8 cellular contexts compared by ENCODE assay signal in the genomic region with DNA sequence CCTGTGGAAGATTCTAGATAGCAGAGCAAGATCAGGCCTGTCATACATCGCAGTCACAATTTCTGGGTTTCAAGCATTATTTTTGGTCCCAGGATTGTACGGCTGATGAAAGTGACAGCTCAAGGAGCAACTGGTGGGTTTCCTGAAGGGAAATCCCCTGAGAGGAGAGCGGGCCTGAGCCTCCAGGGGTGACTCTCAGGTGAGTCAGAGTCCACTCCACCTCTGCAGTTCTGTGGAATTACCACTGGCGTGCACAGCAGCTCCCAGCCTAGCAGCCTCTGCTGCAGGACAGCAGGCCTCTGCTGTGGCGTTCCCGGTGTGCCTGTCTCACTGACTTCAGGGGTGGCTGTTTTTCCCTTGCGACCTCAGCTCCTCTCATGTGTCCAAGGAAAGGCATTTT. TPM values are rescaled to one million over a fixed set of nuclear protein-coding genes. Genes with fewer than 3 reads are reported as not detected.
DNase-seq lines count a peak whose midpoint lies in the region; ATAC-seq, FAIRE-seq and TF ChIP-seq lines count a peak whose summit lies in the region.
"Had no signal": no experiment of that assay in that cellular context is flagged by ENCODE, and none has a peak within 500 bp of the region (broad histone marks: within the 10 kb centered on the region; RNA-seq: fewer than 3 reads in every experiment).

No MANE protein-coding gene starts in this region.

- H3K4me1 ChIP-seq in endothelial cell of umbilical vein (ENCODE audit: control insufficient read depth, extremely low read depth, insufficient read depth, low read length): peaks cover 4% of the 10 kb centered on the region

- TF ChIP-seq POLR2A in endothelial cell of umbilical vein (IDR thresholded peaks at IDR 0.05; ENCODE audit: low read depth, low read length): no peak

- no peak for FAIRE-seq in endothelial cell of umbilical vein (lab: Jason Lieb, UNC)

- H3K4me1 Mint-ChIP-seq in HFFc6 (ENCODE audit: low read depth) (peaks cover 21% of the 10 kb centered on the region), T-helper 17 cell (peaks cover 5% of the 10 kb centered on the region)

- no peak overlapping the region for H3K4me2 ChIP-seq in endothelial cell of umbilical vein (ENCODE audit: insufficient read depth, low read length)

- peaks cover 45% of the 10 kb centered on the region for H3K27me3 Mint-ChIP-seq in HFFc6 (ENCODE audit: insufficient read depth)
- no peaks in the 10 kb centered on the region for H3K27me3 Mint-ChIP-seq in T-helper 17 cell

- peaks cover 3 to 13% of the 10 kb centered on the region in 2 experiments for H3K36me3 ChIP-seq in endothelial cell of umbilical vein (ENCODE audit: control insufficient read depth in 2 of 2, extremely low read depth in 1 of 2, insufficient read depth in 2 of 2, low read length in 2 of 2)

- no peak overlapping the region for H3K9ac ChIP-seq in endothelial cell of umbilical vein (replicated peaks; ENCODE audit: extremely low read depth, insufficient read depth, low read length)

- no peak for DNase-seq in HFFc6
- no peak for DNase-seq in T-helper 17 cell
- DNase-seq in endothelial cell of umbilical vein (ENCODE audit: low read depth, low spot score): no peak
- DNase-seq in stimulated activated CD4-positive, alpha-beta T cell treated with anti-CD3 and anti-CD28 coated beads, Interleukin-4, amount 100 ng/mL, for 48 hours (ENCODE audit: low read depth in 2 of 2): peak; percentile 47 to 67
- DNase-seq in NCI-H2107 treated with DMSO at 0.1 percent for 48 hours (lab: John Stamatoyannopoulos, UW; ENCODE audit: unreplicated experiment): no peak
- DNase-seq: dorsolateral prefrontal cortex had no signal

- no peaks in the 10 kb centered on the region for H3K79me2 ChIP-seq in endothelial cell of umbilical vein (ENCODE audit: control insufficient read depth, insufficient read depth, low read length)

- no TSS peak for BruUV-seq in endothelial cell of umbilical vein (replicated peaks; lab: Mats Ljungman, UMichigan)

- H3K36me3 Mint-ChIP-seq in HFFc6 (ENCODE audit: low read depth): peaks cover 9% of the 10 kb centered on the region; the same call in 1 of the 2 replicates
- H3K36me3 Mint-ChIP-seq in T-helper 17 cell (ENCODE audit: low read depth): no peaks in the 10 kb centered on the region

- H3K27ac Mint-ChIP-seq in HFFc6: peak overlapping the region; percentile 58
- H3K27ac Mint-ChIP-seq in T-helper 17 cell: peak overlapping the region; percentile 70

- H3K9me1 ChIP-seq in endothelial cell of umbilical vein (replicated peaks; ENCODE audit: control insufficient read depth, extremely low read depth, insufficient read depth, low read length): no peaks in the 10 kb centered on the region

- H3K4me3 Mint-ChIP-seq in HFFc6: no peak overlapping the region
- H3K4me3 Mint-ChIP-seq in T-helper 17 cell: no peak overlapping the region

- intact Hi-C loops in endothelial cell of umbilical vein (cut with micrococcal nuclease): no loop called here

- H3K27me3 ChIP-seq in endothelial cell of umbilical vein (ENCODE audit: control insufficient read depth in 2 of 2, insufficient read depth in 2 of 2, low read length in 2 of 2): no peaks in the 10 kb centered on the region
- H3K27me3 ChIP-seq: dorsolateral prefrontal cortex had no signal

- no peak overlapping the region for H2AFZ ChIP-seq in endothelial cell of umbilical vein (ENCODE audit: low read depth, low read length)

- H3K4me3 ChIP-seq in endothelial cell of umbilical vein (replicated peaks in 1 of 3; ENCODE audit: insufficient read depth in 1 of 3, low read depth in 1 of 3, low read length in 3 of 3): no peak overlapping the region
- H3K4me3 ChIP-seq: dorsolateral prefrontal cortex had no signal

- POLR2A ChIA-PET in endothelial cell of umbilical vein (lab: Charles Lee): no interaction called here

- no peaks in the 10 kb centered on the region for H3K9me3 Mint-ChIP-seq in HFFc6

- dilution Hi-C loops in endothelial cell of umbilical vein (cut with MboI; ENCODE audit: extremely low pct_ligation_motif_present, low sequenced_read_pairs): no loop called here

- TF ChIP-seq CTCF in HFFc6 (IDR thresholded peaks at IDR 0.05): no peak
- TF ChIP-seq CTCF in endothelial cell of umbilical vein (IDR thresholded peaks at IDR 0.05; ENCODE audit: extremely low read depth in 1 of 2, insufficient read depth in 1 of 2, low read depth in 1 of 2, low read length in 2 of 2): no peak

- ATAC-seq in T-helper 17 cell (no peak), GM21528 (IDR thresholded peaks at IDR 0.05; ENCODE audit: low FRiP score, unreplicated experiment) (no peak), GM21576 (IDR thresholded peaks at IDR 0.05; ENCODE audit: unreplicated experiment) (no peak)

- CTCF ChIA-PET in endothelial cell of umbilical vein (lab: Charles Lee): interaction anchor here (0.5 to 1.0 kb wide), 4 partner anchors 11 to 317 kb away, joined by 3 to 4 read pairs (median 4); no protein-coding TSS in a partner anchor

- no peak overlapping the region for H3K27ac ChIP-seq in endothelial cell of umbilical vein (ENCODE audit: insufficient read depth, low read depth, low read length)
- H3K27ac ChIP-seq: dorsolateral prefrontal cortex had no signal

- H3K9me3 ChIP-seq in T-helper 17 cell (ENCODE audit: control insufficient read depth, low read length, poor library complexity, severe bottlenecking): no peaks in the 10 kb centered on the region
- H3K9me3 ChIP-seq in endothelial cell of umbilical vein (replicated peaks; ENCODE audit: control insufficient read depth, insufficient read depth, low read length): no peaks in the 10 kb centered on the region

- no peaks in the 10 kb centered on the region for H4K20me1 ChIP-seq in endothelial cell of umbilical vein (replicated peaks; ENCODE audit: control insufficient read depth, extremely low read depth, insufficient read depth, low read length)

TF ChIP-seq in endothelial cell of umbilical vein, 7 proteins besides CTCF, POLR2A, EP300 and RAD21:
- TF ChIP-seq POLR2AphosphoS5 (IDR thresholded peaks at IDR 0.05; ENCODE audit: insufficient read depth, low read depth, low read length): peak; percentile 16
- no peak for TF ChIP-seq FOS (IDR thresholded peaks at IDR 0.05; ENCODE audit: borderline replicate concordance, insufficient read depth, low read length)

RNA-seq across cellular contexts. Expression of a gene that starts 24.4 kb away (rescaled TPM):
- total RNA-seq in HFFc6 (2021; fragmentation: NEBNext Ultra II Directional; extraction: Animal tissue kit (Norgen Biotek cat#: 25700)): 10 to 100 TPM; 13.3 to 15.6 (median 14.2) TPM
- total RNA-seq in T-helper 17 cell (1 to 10 TPM; 3.3 to 3.9 TPM), endothelial cell of umbilical vein (15.3 and 17.6 TPM in 2 replicates)
- polyA plus RNA-seq in endothelial cell of umbilical vein: 32.6 and 42.1 TPM in 2 replicates
- polyA plus RNA-seq in endothelial cell of umbilical vein (2011; cell fraction: cytosol; rRNA removed): 16.2 and 21.9 TPM in 2 replicates
- polyA plus RNA-seq in endothelial cell of umbilical vein (2011; cell fraction: nucleus; rRNA removed): 21.5 and 21.8 TPM in 2 replicates
- 9.5 and 11.5 TPM in 2 replicates for polyA plus RNA-seq in endothelial cell of umbilical vein (2012)
- 16.0 and 24.0 TPM in 2 replicates for polyA minus RNA-seq in endothelial cell of umbilical vein
- 9.8 TPM for polyA minus RNA-seq in endothelial cell of umbilical vein (2011; cell fraction: cytosol; rRNA and poly(A)+ RNA removed)
- 9.7 and 11.7 TPM in 2 replicates for polyA minus RNA-seq in endothelial cell of umbilical vein (2011; cell fraction: nucleus; rRNA and poly(A)+ RNA removed)

RNA-seq across cellular contexts. Expression of a gene that starts 24.6 kb away (rescaled TPM):
- total RNA-seq in HFFc6 (2021; fragmentation: NEBNext Ultra II Directional; extraction: Animal tissue kit (Norgen Biotek cat#: 25700)): 10 to 100 TPM; 62.8 to 74.2 (median 69.4) TPM
- total RNA-seq in T-helper 17 cell (10 to 100 TPM; 17.3 to 21.9 TPM), endothelial cell of umbilical vein (45.2 and 48.0 TPM in 2 replicates)
- polyA plus RNA-seq in endothelial cell of umbilical vein: 69.9 and 70.7 TPM in 2 replicates
- 41.8 and 47.3 TPM in 2 replicates for polyA plus RNA-seq in endothelial cell of umbilical vein (2011; cell fraction: cytosol; rRNA removed)
- polyA plus RNA-seq in endothelial cell of umbilical vein (2011; cell fraction: nucleus; rRNA removed): 17.2 and 23.4 TPM in 2 replicates
- polyA plus RNA-seq in endothelial cell of umbilical vein (2012): 39.8 and 41.1 TPM in 2 replicates
- polyA minus RNA-seq in endothelial cell of umbilical vein: 25.8 and 29.4 TPM in 2 replicates
- 40.7 TPM for polyA minus RNA-seq in endothelial cell of umbilical vein (2011; cell fraction: cytosol; rRNA and poly(A)+ RNA removed)
- 10.5 and 13.2 TPM in 2 replicates for polyA minus RNA-seq in endothelial cell of umbilical vein (2011; cell fraction: nucleus; rRNA and poly(A)+ RNA removed)

RNA-seq across cellular contexts. Expression of a gene that starts 48.0 kb away (rescaled TPM):
- under 1 TPM in 5 of 6 experiments, not detected in 1; 0.12 to 0.46 (median 0.27) TPM for total RNA-seq in HFFc6 (2021; fragmentation: NEBNext Ultra II Directional; extraction: Animal tissue kit (Norgen Biotek cat#: 25700))
- total RNA-seq in T-helper 17 cell: 1 to 10 TPM; 1.1 to 1.4 TPM
- 0.49 and 0.85 TPM in 2 replicates for total RNA-seq in endothelial cell of umbilical vein
- 0.50 and 0.51 TPM in 2 replicates for polyA plus RNA-seq in endothelial cell of umbilical vein
- 0.17 TPM in 2 replicates for polyA plus RNA-seq in endothelial cell of umbilical vein (2011; cell fraction: cytosol; rRNA removed)
- 1.6 and 2.2 TPM in 2 replicates for polyA plus RNA-seq in endothelial cell of umbilical vein (2011; cell fraction: nucleus; rRNA removed)
- 0.09 and 0.15 TPM in 2 replicates for polyA plus RNA-seq in endothelial cell of umbilical vein (2012)
- 0.38 and 0.56 TPM in 2 replicates for polyA minus RNA-seq in endothelial cell of umbilical vein
- polyA minus RNA-seq in endothelial cell of umbilical vein (2011; cell fraction: cytosol; rRNA and poly(A)+ RNA removed): not detected
- polyA minus RNA-seq in endothelial cell of umbilical vein (2011; cell fraction: nucleus; rRNA and poly(A)+ RNA removed): 1.0 and 1.2 TPM in 2 replicates

Comparison
In these comparisons a context has a peak if more than half of its experiments do, and no peak if none do; other contexts are left out.
1. DNase-seq: peak in stimulated activated CD4-positive, alpha-beta T cell treated with anti-CD3 and anti-CD28 coated beads, Interleukin-4, amount 100 ng/mL, for 48 hours (2 of 2); none in HFFc6 (single experiment), T-helper 17 cell (0 of 3), endothelial cell of umbilical vein (single experiment) and NCI-H2107 treated with DMSO at 0.1 percent for 48 hours (single experiment).